1 cellular context compared by ENCODE assay signal in genomic region chr2:238138331-238139102, GRCh38.
TF ChIP-seq lines count a peak whose summit lies in the region.

KLHL30 (plus strand) TSS chr2:238138668; CDS start chr2:238140755, 2,087 bp downstream.

TF ChIP-seq in HepG2, 621 proteins besides CTCF, POLR2A, EP300 and RAD21 (continued from another document):
- no peak for TF ChIP-seq NFAT5 (CRISPR knock-in tag; IDR thresholded peaks at IDR 0.05)
- no peak for TF ChIP-seq ZNF383 (CRISPR knock-in tag; IDR thresholded peaks at IDR 0.05; ENCODE audit: borderline replicate concordance)
- TF ChIP-seq ZSCAN20 (CRISPR knock-in tag; IDR thresholded peaks at IDR 0.05; ENCODE audit: borderline replicate concordance): no peak
- TF ChIP-seq ATRX (CRISPR knock-in tag; IDR thresholded peaks at IDR 0.05; ENCODE audit: borderline replicate concordance): no peak
- no peak for TF ChIP-seq NFIC (IDR thresholded peaks at IDR 0.05; ENCODE audit: low read length)
- TF ChIP-seq PRMT3 (CRISPR knock-in tag; IDR thresholded peaks at IDR 0.05; ENCODE audit: borderline replicate concordance, low read depth): no peak
- no peak for TF ChIP-seq PRPF4 (IDR thresholded peaks at IDR 0.05; ENCODE audit: low read depth, low read length, poor library complexity, severe bottlenecking)
- no peak for TF ChIP-seq JUN (CRISPR knock-in tag; IDR thresholded peaks at IDR 0.05)
- TF ChIP-seq NFATC3 (CRISPR knock-in tag; IDR thresholded peaks at IDR 0.05): no peak
- no peak for TF ChIP-seq ZNF503 (CRISPR knock-in tag; IDR thresholded peaks at IDR 0.05)
- TF ChIP-seq ZFP41 (CRISPR knock-in tag; IDR thresholded peaks at IDR 0.05; ENCODE audit: borderline replicate concordance): no peak
- TF ChIP-seq GFI1 (CRISPR knock-in tag; IDR thresholded peaks at IDR 0.05; ENCODE audit: borderline replicate concordance): no peak
- TF ChIP-seq TAF15 (IDR thresholded peaks at IDR 0.05; ENCODE audit: low read depth, low read length, poor library complexity, severe bottlenecking): no peak
- TF ChIP-seq ZFX (CRISPR knock-in tag; IDR thresholded peaks at IDR 0.05; ENCODE audit: low read depth): 0 out of 2 replicates have a peak, but pooled peaks have one; percentile 24
- TF ChIP-seq FOXO4 (CRISPR knock-in tag; conservative IDR thresholded peaks at IDR 0.05): no peak
- no peak for TF ChIP-seq PREB (CRISPR knock-in tag; IDR thresholded peaks at IDR 0.05)
- TF ChIP-seq CEBPZ (IDR thresholded peaks at IDR 0.05; ENCODE audit: low read length): no peak
- no peak for TF ChIP-seq ZNF33A (CRISPR knock-in tag; IDR thresholded peaks at IDR 0.05; ENCODE audit: borderline replicate concordance)
- no peak for TF ChIP-seq ATF6 (CRISPR knock-in tag; conservative IDR thresholded peaks at IDR 0.05)
- TF ChIP-seq CREB1 (IDR thresholded peaks at IDR 0.05): no peak
- TF ChIP-seq CREB1 (CRISPR knock-in tag; IDR thresholded peaks at IDR 0.05): no peak
- TF ChIP-seq SRSF1 (optimal IDR thresholded peaks at IDR 0.05; ENCODE audit: low read depth, low read length): no peak
- no peak for TF ChIP-seq MTF1 (CRISPR knock-in tag; IDR thresholded peaks at IDR 0.05)
- no peak for TF ChIP-seq YEATS4 (CRISPR knock-in tag; IDR thresholded peaks at IDR 0.05; ENCODE audit: borderline replicate concordance)
- TF ChIP-seq RORA (CRISPR knock-in tag; IDR thresholded peaks at IDR 0.05): no peak
- no peak for TF ChIP-seq ZBTB38 (CRISPR knock-in tag; IDR thresholded peaks at IDR 0.05)
- TF ChIP-seq ARID4A (CRISPR knock-in tag; IDR thresholded peaks at IDR 0.05; ENCODE audit: borderline replicate concordance): 0 out of 2 replicates have a peak, but pooled peaks have one; percentile 12
- TF ChIP-seq ZBTB25 (CRISPR knock-in tag; IDR thresholded peaks at IDR 0.05): 0 out of 2 replicates have a peak, but pooled peaks have one; percentile 21
